12 cellular contexts compared by ENCODE assay signal in genomic region chr7:13641699-13642098, GRCh38.
A peak's percentile ranks its signal among the peaks of the same experiment; 100 is the strongest.
DNase-seq lines count a peak whose midpoint lies in the region; TF ChIP-seq lines count a peak whose summit lies in the region.
"Had no signal": no experiment of that assay in that cellular context is flagged by ENCODE, and none has a peak within 500 bp of the region (broad histone marks: within the 10 kb centered on the region; RNA-seq: fewer than 3 reads in every experiment).

No MANE protein-coding gene starts in this region.

- H3K4me3 ChIP-seq in brain microvascular endothelial cell (ENCODE audit: low read depth, low read length) (no peak overlapping the region), neuronal stem cell (ENCODE audit: low read length in 2 of 2) (no peak overlapping the region)
- H3K4me3 ChIP-seq in effector memory CD4-positive, alpha-beta T cell (ENCODE audit: insufficient read depth, low read depth, low read length, poor library complexity, severe bottlenecking): no peak overlapping the region
- H3K4me3 ChIP-seq: coronary artery, tibial artery had no signal

- DNase-seq in DMS53 (lab: John Stamatoyannopoulos, UW) (peak; percentile 80), NCI-H2171 treated with DMSO at 0.1 percent for 48 hours (lab: John Stamatoyannopoulos, UW) (peak; percentile 35), brain microvascular endothelial cell (peak; percentile 85), neuronal stem cell (ENCODE audit: low spot score) (no peak), kidney tubule cell (ENCODE audit: low spot score) (no peak), Calu3 (no peak)
- no peak for DNase-seq in stimulated activated CD4-positive, alpha-beta T cell treated with anti-CD3 and anti-CD28 coated beads, Interleukin-4, amount 100 ng/mL, for 24 hours
- DNase-seq in effector memory CD4-positive, alpha-beta T cell: no peak
- DNase-seq: activated CD4-positive, alpha-beta T cell treated with anti-CD3 and anti-CD28 coated beads, Interleukin-2, amount 10 ng/mL, durations not matched to agents 7 days and 5 days; activated effector memory CD4-positive, alpha-beta T cell treated with anti-CD3 and anti-CD28 coated beads, Interleukin-2, amount 50 U/mL, for 16 hours; tibial artery had no signal

- no peaks in the 10 kb centered on the region for H3K4me1 ChIP-seq in neuronal stem cell (ENCODE audit: control insufficient read depth in 2 of 2, insufficient read depth in 1 of 2, low read depth in 1 of 2, low read length in 2 of 2)
- no peaks in the 10 kb centered on the region for H3K4me1 ChIP-seq in effector memory CD4-positive, alpha-beta T cell (ENCODE audit: control insufficient read depth, insufficient read depth, low read length, poor library complexity, severe bottlenecking)
- H3K4me1 ChIP-seq: tibial artery had no signal

- no peak overlapping the region for H3K9ac ChIP-seq in neuronal stem cell (ENCODE audit: low read depth, low read length, poor library complexity)

- H3K4me3 Mint-ChIP-seq in Calu3 (ENCODE audit: low read depth, unreplicated experiment): no peak overlapping the region
- H3K4me3 Mint-ChIP-seq: activated CD4-positive, alpha-beta T cell treated with anti-CD3 and anti-CD28 coated beads, Interleukin-2, amount 10 ng/mL, durations not matched to agents 7 days and 5 days had no signal

- H2BK12ac ChIP-seq in neuronal stem cell (ENCODE audit: low read length): no peak overlapping the region

- no peak overlapping the region for H4K91ac ChIP-seq in neuronal stem cell (ENCODE audit: low read depth, low read length, poor library complexity)

- no TSS peak for BruUV-seq in Calu3 (replicated peaks; lab: Mats Ljungman, UMichigan)

- no peaks in the 10 kb centered on the region for H3K36me3 Mint-ChIP-seq in Calu3 (ENCODE audit: insufficient read depth, unreplicated experiment)

- intact Hi-C loops in Calu3 (cut with micrococcal nuclease; ENCODE audit: unreplicated experiment): no loop called here

- no peak overlapping the region for H2BK15ac ChIP-seq in neuronal stem cell (ENCODE audit: low read length)

- H3K27ac ChIP-seq in brain microvascular endothelial cell (peak overlapping the region; percentile 53), neuronal stem cell (replicated peaks; ENCODE audit: low read length) (no peak overlapping the region)
- no peak overlapping the region for H3K27ac ChIP-seq in effector memory CD4-positive, alpha-beta T cell (ENCODE audit: insufficient read depth, low read length, poor library complexity, severe bottlenecking)
- H3K27ac ChIP-seq: coronary artery, tibial artery had no signal

- H3K36me3 ChIP-seq in brain microvascular endothelial cell (replicated peaks): no peaks in the 10 kb centered on the region
- no peaks in the 10 kb centered on the region for H3K36me3 ChIP-seq in neuronal stem cell (replicated peaks in 1 of 2; ENCODE audit: control insufficient read depth in 2 of 2, insufficient read depth in 2 of 2, low read length in 2 of 2)
- H3K36me3 ChIP-seq in effector memory CD4-positive, alpha-beta T cell (ENCODE audit: control insufficient read depth, insufficient read depth, low read length): no peaks in the 10 kb centered on the region
- H3K36me3 ChIP-seq: tibial artery had no signal

- H3K27ac Mint-ChIP-seq in Calu3 (ENCODE audit: unreplicated experiment): no peak overlapping the region

- H3K18ac ChIP-seq in neuronal stem cell (ENCODE audit: low read length): no peak overlapping the region

- H3K23ac ChIP-seq in neuronal stem cell (ENCODE audit: low read depth, low read length, poor library complexity): no peak overlapping the region

- no peak overlapping the region for H2BK5ac ChIP-seq in neuronal stem cell (ENCODE audit: low read length)

- H3K4me1 Mint-ChIP-seq in Calu3 (ENCODE audit: low read depth, unreplicated experiment): no peaks in the 10 kb centered on the region
- H3K4me1 Mint-ChIP-seq: activated CD4-positive, alpha-beta T cell treated with anti-CD3 and anti-CD28 coated beads, Interleukin-2, amount 10 ng/mL, durations not matched to agents 7 days and 5 days had no signal

- H3K27me3 Mint-ChIP-seq in Calu3 (ENCODE audit: unreplicated experiment): no peaks in the 10 kb centered on the region
- H3K27me3 Mint-ChIP-seq: activated CD4-positive, alpha-beta T cell treated with anti-CD3 and anti-CD28 coated beads, Interleukin-2, amount 10 ng/mL, durations not matched to agents 7 days and 5 days had no signal

- H3K9me3 Mint-ChIP-seq in Calu3 (ENCODE audit: low read depth, unreplicated experiment): peaks cover 2% of the 10 kb centered on the region

- H3K14ac ChIP-seq in neuronal stem cell (ENCODE audit: low read length): no peak overlapping the region

- in situ Hi-C loops in brain microvascular endothelial cell (cut with HindIII; ENCODE audit: low pct_ligation_motif_present, low sequenced_read_pairs): no loop called here

- H3K4me2 ChIP-seq in neuronal stem cell (ENCODE audit: insufficient read depth, low read length, poor library complexity, severe bottlenecking): no peak overlapping the region

- H3K9me3 ChIP-seq in neuronal stem cell (replicated peaks in 1 of 2; ENCODE audit: control insufficient read depth in 2 of 2, insufficient read depth in 1 of 2, low read depth in 1 of 2, low read length in 2 of 2): no peaks in the 10 kb centered on the region
- H3K9me3 ChIP-seq in effector memory CD4-positive, alpha-beta T cell (ENCODE audit: control insufficient read depth, low read length): no peaks in the 10 kb centered on the region
- H3K9me3 ChIP-seq: tibial artery had no signal

- peak overlapping the region; percentile 36 for H2AFZ ChIP-seq in neuronal stem cell (ENCODE audit: low read length)

- CTCF ChIA-PET in Calu3 (lab: Charles Lee): no interaction called here

- H3K79me1 ChIP-seq in neuronal stem cell (ENCODE audit: low read depth, low read length): no peaks in the 10 kb centered on the region

- TF ChIP-seq CTCF in brain microvascular endothelial cell (IDR thresholded peaks at IDR 0.05; ENCODE audit: low read depth, low read length, missing control alignments) (no peak), Calu3 (IDR thresholded peaks at IDR 0.05; ENCODE audit: unreplicated experiment) (no peak)

- H4K8ac ChIP-seq in neuronal stem cell (ENCODE audit: low read depth, low read length): no peak overlapping the region

- H3K27me3 ChIP-seq in brain microvascular endothelial cell (replicated peaks) (no peaks in the 10 kb centered on the region), neuronal stem cell (ENCODE audit: control insufficient read depth in 3 of 3, insufficient read depth in 3 of 3, low read depth in 1 of 3, low read length in 3 of 3) (no peaks in the 10 kb centered on the region)
- H3K27me3 ChIP-seq in effector memory CD4-positive, alpha-beta T cell (replicated peaks; ENCODE audit: control insufficient read depth, insufficient read depth, low read length, poor library complexity, severe bottlenecking): no peaks in the 10 kb centered on the region
- H3K27me3 ChIP-seq: tibial artery had no signal

- no peak overlapping the region for H2AK5ac ChIP-seq in neuronal stem cell (ENCODE audit: low read depth, low read length)

- no CpG with 5 or more reads among the region's 1 CpG for WGBS in neuronal stem cell (ENCODE audit: extremely low coverage in 2 of 2, insufficient read length in 2 of 2, insufficient replicate concordance in 1 of 2), 2 donors

- H3K4ac ChIP-seq in neuronal stem cell (ENCODE audit: low read length): no peak overlapping the region

- H2BK120ac ChIP-seq in neuronal stem cell (ENCODE audit: low read depth, low read length): no peak overlapping the region

Comparison
In these comparisons a context has a peak if more than half of its experiments do, and no peak if none do; other contexts are left out.
1. DNase-seq: peak in DMS53 (single experiment), NCI-H2171 treated with DMSO at 0.1 percent for 48 hours (single experiment) and brain microvascular endothelial cell (single experiment); none in neuronal stem cell (single experiment), stimulated activated CD4-positive, alpha-beta T cell treated with anti-CD3 and anti-CD28 coated beads, Interleukin-4, amount 100 ng/mL, for 24 hours (single experiment), kidney tubule cell (single experiment), Calu3 (single experiment) and effector memory CD4-positive, alpha-beta T cell (0 of 3).